Comparison of ENCODE assay signal across 24 cellular contexts in the genomic region with DNA sequence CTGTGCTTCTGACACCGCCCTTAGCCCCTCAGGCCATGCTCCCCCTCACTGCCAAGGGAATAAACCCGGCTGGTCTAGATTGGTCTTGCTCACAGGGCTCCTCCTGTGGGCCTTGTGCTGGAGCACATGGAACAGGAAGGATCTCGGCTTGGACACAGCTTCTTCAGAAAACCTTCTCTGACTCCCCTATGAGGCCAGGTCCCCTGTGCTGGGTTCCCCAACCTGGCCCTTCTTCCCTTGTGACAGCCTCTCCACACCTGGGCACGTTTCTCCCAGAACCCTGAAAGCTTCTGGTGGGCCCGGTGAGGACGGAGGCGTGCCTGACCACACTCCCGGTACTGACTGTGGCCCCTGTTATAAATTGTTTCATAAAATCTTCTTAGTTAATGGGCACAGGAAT. TPM values are rescaled to one million over a fixed set of nuclear protein-coding genes. Genes with fewer than 3 reads are reported as not detected.
"Had no signal": no experiment of that assay in that cellular context is flagged by ENCODE, and none has a peak within 500 bp of the region (broad histone marks: within the 10 kb centered on the region; RNA-seq: fewer than 3 reads in every experiment).

No MANE protein-coding gene starts in this region.

- ATAC-seq: activated T-cell treated with anti-CD3 and anti-CD28 coated beads, Interleukin-2, amount 50 U/mL, for 4 hours; heart right ventricle; left lung; naive thymus-derived CD4-positive, alpha-beta T cell; stimulated activated naive CD8-positive, alpha-beta T cell treated with anti-CD3 and anti-CD28 coated beads, Interleukin-15, Interleukin-2, amounts not matched to agents 100 U/mL and 50 U/mL, for 24 hours; upper lobe of right lung had no signal

- H3K4me3 Mint-ChIP-seq: activated naive CD8-positive, alpha-beta T cell; activated T-cell treated with anti-CD3 and anti-CD28 coated beads, Interleukin-2, amount 50 U/mL, for 4 hours; naive thymus-derived CD4-positive, alpha-beta T cell; neural crest cell had no signal

- H3K36me3 Mint-ChIP-seq: activated naive CD8-positive, alpha-beta T cell had no signal

- DNase-seq: activated CD4-positive, alpha-beta T cell treated with anti-CD3 and anti-CD28 coated beads, Interleukin-2, amount 50 U/mL, for 4 hours; activated CD4-positive, CD25-positive, alpha-beta regulatory T cell treated with anti-CD3 and anti-CD28 coated beads, Interleukin-2, amount 50 U/mL, for 72 hours; activated CD8-positive, alpha-beta memory T cell treated with anti-CD3 and anti-CD28 coated beads, Interleukin-2, amount 50 U/mL, for 48 hours; activated naive CD4-positive, alpha-beta T cell; activated T-cell treated with anti-CD3 and anti-CD28 coated beads, Interleukin-2, amount 50 U/mL, for 4 hours; amniotic stem cell; heart right ventricle; left lung; naive thymus-derived CD4-positive, alpha-beta T cell; stimulated activated CD4-positive, alpha-beta T cell treated with anti-CD3 and anti-CD28 coated beads, Interleukin-4, amount 100 ng/mL, for 24 hours; stimulated activated naive CD8-positive, alpha-beta T cell treated with anti-CD3 and anti-CD28 coated beads, Interleukin-15, Interleukin-2, amounts not matched to agents 100 U/mL and 50 U/mL, for 24 hours; T-helper 2 cell; upper lobe of right lung had no signal

- H3K4me1 Mint-ChIP-seq: neural crest cell had no signal

- H3K27ac Mint-ChIP-seq: activated naive CD8-positive, alpha-beta T cell; activated T-helper 2 cell treated with anti-CD3 and anti-CD28 coated beads, Interferon-gamma antibody, Interleukin-2, Interleukin-4, amounts not matched to agents 10 μg/mL and 5 μg/mL and 100 μg/mL, durations not matched to agents 14 hours and 24 hours and 36 hours; naive thymus-derived CD4-positive, alpha-beta T cell had no signal

- H3K9me3 Mint-ChIP-seq: activated T-helper 2 cell treated with anti-CD3 and anti-CD28 coated beads, Interferon-gamma antibody, Interleukin-2, Interleukin-4, amounts not matched to agents 10 μg/mL and 5 μg/mL and 100 μg/mL, durations not matched to agents 14 hours and 24 hours and 36 hours had no signal

RNA-seq across cellular contexts. Expression of gene SPATA31E1, which starts 8.2 kb away (rescaled TPM):
- total RNA-seq: activated CD8-positive, alpha-beta memory T cell treated with anti-CD3 and anti-CD28 coated beads for 36 hours; activated T-cell treated with anti-CD3 and anti-CD28 coated beads, Interleukin-2, amount 50 U/mL, for 4 hours; activated T-helper 2 cell treated with anti-CD3 and anti-CD28 coated beads, Interferon-gamma antibody, Interleukin-2, Interleukin-4, amounts not matched to agents 10 μg/mL and 5 μg/mL and 100 μg/mL, durations not matched to agents 14 hours and 24 hours and 36 hours; breast epithelium; fibroblast of villous mesenchyme; heart right ventricle; kidney epithelial cell; left lung; lung microvascular endothelial cell; naive thymus-derived CD4-positive, alpha-beta T cell; omental fat pad; posterior vena cava; subcutaneous adipose tissue; upper lobe of right lung had no signal

RNA-seq across cellular contexts. Expression of gene SPATA31C1, which starts 26.9 kb away (rescaled TPM):
- total RNA-seq: activated CD8-positive, alpha-beta memory T cell treated with anti-CD3 and anti-CD28 coated beads for 36 hours; activated T-cell treated with anti-CD3 and anti-CD28 coated beads, Interleukin-2, amount 50 U/mL, for 4 hours; activated T-helper 2 cell treated with anti-CD3 and anti-CD28 coated beads, Interferon-gamma antibody, Interleukin-2, Interleukin-4, amounts not matched to agents 10 μg/mL and 5 μg/mL and 100 μg/mL, durations not matched to agents 14 hours and 24 hours and 36 hours; breast epithelium; fibroblast of villous mesenchyme; heart right ventricle; kidney epithelial cell; left lung; lung microvascular endothelial cell; naive thymus-derived CD4-positive, alpha-beta T cell; omental fat pad; posterior vena cava; subcutaneous adipose tissue; upper lobe of right lung had no signal
